Comparison of ENCODE assay signal across 25 cellular contexts in genomic region chr1:33764149-33764548, GRCh38.
DNase-seq lines count a peak whose midpoint lies in the region; ATAC-seq and TF ChIP-seq lines count a peak whose summit lies in the region.
"Had no signal": no experiment of that assay in that cellular context is flagged by ENCODE, and none has a peak within 500 bp of the region (broad histone marks: within the 10 kb centered on the region; RNA-seq: fewer than 3 reads in every experiment).

No MANE protein-coding gene starts in this region.

- no peaks in the 10 kb centered on the region for H4K20me1 ChIP-seq in GM23248 (ENCODE audit: insufficient read depth)
- H4K20me1 ChIP-seq: BLaER1 had no signal

- TF ChIP-seq CTCF in coronary artery (IDR thresholded peaks at IDR 0.05) (no peak), osteocyte (IDR thresholded peaks at IDR 0.05) (no peak)

- no peak overlapping the region for H3K4me3 Mint-ChIP-seq in osteocyte (ENCODE audit: unreplicated experiment)
- H3K4me3 Mint-ChIP-seq: CD14-positive monocyte; CD4-positive, alpha-beta memory T cell; CD4-positive, CD25-positive, alpha-beta regulatory T cell; CD8-positive, alpha-beta memory T cell had no signal

- no peaks in the 10 kb centered on the region for H3K27me3 ChIP-seq in GM23248 (replicated peaks; ENCODE audit: insufficient read depth)
- H3K27me3 ChIP-seq: BE2C, BLaER1 had no signal

- in situ Hi-C loops in GM23248 (cut with MboI) (no loop called here), KBM-7 (cut with MboI; ENCODE audit: low pct_unique_long_range_greater_than_20kb, low sequenced_read_pairs) (no loop called here)

- no peak overlapping the region for H3K4me3 ChIP-seq in GM23248
- H3K4me3 ChIP-seq in coronary artery, result no peak overlapping the region
- H3K4me3 ChIP-seq: BLaER1, GM12878 had no signal

- H3K4me1 Mint-ChIP-seq in osteocyte (ENCODE audit: unreplicated experiment), result no peaks in the 10 kb centered on the region
- H3K4me1 Mint-ChIP-seq: CD14-positive monocyte; CD4-positive, alpha-beta memory T cell; CD4-positive, CD25-positive, alpha-beta regulatory T cell; CD8-positive, alpha-beta memory T cell had no signal

- no peak overlapping the region for H3K9ac ChIP-seq in GM23248
- H3K9ac ChIP-seq: BLaER1 had no signal

- no peaks in the 10 kb centered on the region for H3K79me2 ChIP-seq in GM23248 (ENCODE audit: insufficient read depth)

- peaks cover 13% of the 10 kb centered on the region for H3K9me3 Mint-ChIP-seq in osteocyte (ENCODE audit: unreplicated experiment)
- H3K9me3 Mint-ChIP-seq: CD8-positive, alpha-beta memory T cell had no signal

- ATAC-seq in HG03460 (IDR thresholded peaks at IDR 0.05; ENCODE audit: unreplicated experiment), result no peak
- ATAC-seq: GM12878 had no signal

- H3K36me3 Mint-ChIP-seq in osteocyte (ENCODE audit: unreplicated experiment), result no peaks in the 10 kb centered on the region
- H3K36me3 Mint-ChIP-seq: CD14-positive monocyte; CD4-positive, alpha-beta memory T cell; CD4-positive, CD25-positive, alpha-beta regulatory T cell; CD8-positive, alpha-beta memory T cell had no signal

- no peaks in the 10 kb centered on the region for H3K9me2 ChIP-seq in GM23248 (ENCODE audit: insufficient read depth)

- peak overlapping the region; percentile 46 for H3K4me2 ChIP-seq in GM23248 (ENCODE audit: unreplicated experiment)
- H3K4me2 ChIP-seq: BLaER1 had no signal

- DNase-seq in GM23248, result no peak
- DNase-seq in coronary artery (ENCODE audit: low spot score), result peak; percentile 55
- DNase-seq in mesenteric fat pad (ENCODE audit: low spot score), result peak; percentile 60
- peak; percentile 60 for DNase-seq in osteocyte (ENCODE audit: extremely low spot score, unreplicated experiment)
- no peak for DNase-seq in NCI-H1694 treated with DMSO at 0.1 percent for 48 hours (lab: John Stamatoyannopoulos, UW)
- no peak for DNase-seq in KBM-7
- no peak for DNase-seq in NCI-H524 (lab: John Stamatoyannopoulos, UW)
- DNase-seq: 8988T; ACHN; BE2C; C1 segment of cervical spinal cord; CD4-positive, alpha-beta memory T cell; CD4-positive, CD25-positive, alpha-beta regulatory T cell; CD8-positive, alpha-beta memory T cell; COR-L47; DMS 273 treated with DMSO at 0.1 percent for 48 hours; DMS153; DMS79; DND-41; EL; GDM1 had no signal

- H2AFZ ChIP-seq in GM23248, result no peak overlapping the region

- H3K36me3 ChIP-seq in GM23248 (ENCODE audit: low read depth), result no peaks in the 10 kb centered on the region
- H3K36me3 ChIP-seq: BE2C, BLaER1 had no signal

- WGBS in GM23248 (ENCODE audit: low coverage in 1 of 2, low lambda C conversion rate in 2 of 2, missing lambda C conversion rate in 2 of 2), 2 experiments, result 95 to 100% methylated on average over 4 of the region's 4 CpGs

- H3K27ac Mint-ChIP-seq in osteocyte (ENCODE audit: unreplicated experiment), result no peak overlapping the region
- H3K27ac Mint-ChIP-seq: CD14-positive monocyte; CD4-positive, alpha-beta memory T cell; CD4-positive, CD25-positive, alpha-beta regulatory T cell; CD8-positive, alpha-beta memory T cell had no signal

- no peaks in the 10 kb centered on the region for H3K9me3 ChIP-seq in GM23248 (ENCODE audit: low read depth)
- H3K9me3 ChIP-seq: BE2C, BLaER1 had no signal

- H3K4me1 ChIP-seq in GM23248 (ENCODE audit: insufficient read depth), result peaks cover 27% of the 10 kb centered on the region
- H3K4me1 ChIP-seq: BE2C had no signal

- H3K27ac ChIP-seq in GM23248 (peak overlapping the region; percentile 72), coronary artery (no peak overlapping the region)
- H3K27ac ChIP-seq: BLaER1 had no signal

- no peaks in the 10 kb centered on the region for H3K27me3 Mint-ChIP-seq in osteocyte (ENCODE audit: unreplicated experiment)

- peaks cover 45% of the 10 kb centered on the region for H3F3A ChIP-seq in GM23248 (ENCODE audit: insufficient read depth)

Comparison
In these comparisons a context has a peak if more than half of its experiments do, and no peak if none do; other contexts are left out.
1. DNase-seq: peak in coronary artery (single experiment), mesenteric fat pad (single experiment) and osteocyte (single experiment); none in GM23248 (single experiment), NCI-H1694 treated with DMSO at 0.1 percent for 48 hours (single experiment), KBM-7 (single experiment) and NCI-H524 (0 of 2).